In the genomic region with DNA sequence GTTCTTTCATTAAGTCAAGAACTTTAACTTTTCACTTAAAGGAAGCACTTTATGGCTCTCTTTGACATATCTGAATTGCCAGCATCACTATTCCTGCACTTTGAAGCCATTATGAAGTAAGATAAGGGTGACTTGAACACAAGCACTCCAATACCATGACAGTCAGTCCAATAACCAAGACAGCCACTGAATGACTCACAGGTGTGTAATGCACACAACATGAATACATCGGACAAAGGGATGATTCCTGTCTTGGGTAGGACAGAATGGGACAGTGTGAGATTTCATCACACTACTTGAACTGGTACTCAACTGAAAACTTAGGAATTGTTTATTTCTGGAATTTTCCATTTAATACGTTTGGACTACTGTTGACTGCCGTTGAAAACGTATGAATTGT, we compare ENCODE assay signal across 15 cellular contexts.
DNase-seq lines count a peak whose midpoint lies in the region; ATAC-seq and TF ChIP-seq lines count a peak whose summit lies in the region.
"Had no signal": no experiment of that assay in that cellular context is flagged by ENCODE, and none has a peak within 500 bp of the region (broad histone marks: within the 10 kb centered on the region; RNA-seq: fewer than 3 reads in every experiment).

No MANE protein-coding gene starts in this region.

- CTCF ChIA-PET in mammary epithelial cell (lab: Charles Lee; ENCODE audit: low non-redundant PET): no interaction called here

- H2BK120ac ChIP-seq in mesenchymal stem cell (ENCODE audit: low read depth, low read length): no peak overlapping the region

- no peak for ATAC-seq in gastroesophageal sphincter
- ATAC-seq in GM21576 (IDR thresholded peaks at IDR 0.05; ENCODE audit: unreplicated experiment): no peak
- ATAC-seq: GM23338 had no signal

- no peak for TF ChIP-seq EP300 in gastroesophageal sphincter (IDR thresholded peaks at IDR 0.05)

- H3K18ac ChIP-seq in mesenchymal stem cell (ENCODE audit: low read depth in 1 of 2, low read length in 2 of 2): no peak overlapping the region

- H2BK5ac ChIP-seq in mesenchymal stem cell (ENCODE audit: low read depth, low read length, poor library complexity, severe bottlenecking): no peak overlapping the region

- intact Hi-C loops in mammary epithelial cell (cut with micrococcal nuclease): no loop called here

- no peak overlapping the region for H2BK15ac ChIP-seq in mesenchymal stem cell (ENCODE audit: low read depth, poor library complexity, severe bottlenecking)

- H2BK12ac ChIP-seq in mesenchymal stem cell (ENCODE audit: low read length in 2 of 2): no peak overlapping the region

- no peaks in the 10 kb centered on the region for H3K79me1 ChIP-seq in mesenchymal stem cell (replicated peaks; ENCODE audit: low read length, poor library complexity, severe bottlenecking)

- no peak overlapping the region for H3K14ac ChIP-seq in mesenchymal stem cell (ENCODE audit: low read length in 2 of 2)

- no peaks in the 10 kb centered on the region for H4K20me1 ChIP-seq in mammary epithelial cell (ENCODE audit: insufficient read depth, low read length)
- H4K20me1 ChIP-seq: BLaER1 had no signal

- no peak overlapping the region for H3K4ac ChIP-seq in mesenchymal stem cell (ENCODE audit: low read depth in 1 of 2, low read length in 2 of 2)

- H3K4me2 ChIP-seq in mammary epithelial cell (ENCODE audit: insufficient read depth, low read depth, low read length) (no peak overlapping the region), mesenchymal stem cell (ENCODE audit: low read length, poor library complexity, severe bottlenecking) (no peak overlapping the region)
- H3K4me2 ChIP-seq: BLaER1, GM23338 had no signal

- no peak overlapping the region for H4K8ac ChIP-seq in mesenchymal stem cell (ENCODE audit: low read length)

- no peaks in the 10 kb centered on the region for H3K4me1 ChIP-seq in mammary epithelial cell (ENCODE audit: insufficient read depth, low read length)
- no peaks in the 10 kb centered on the region for H3K4me1 ChIP-seq in mesenchymal stem cell (ENCODE audit: control insufficient read depth, insufficient read depth, low read depth, low read length)
- no peaks in the 10 kb centered on the region for H3K4me1 ChIP-seq in gastroesophageal sphincter
- H3K4me1 ChIP-seq: BLaER1, Peyer's patch had no signal

- dilution Hi-C loops in mammary epithelial cell (cut with HindIII; ENCODE audit: low sequenced_read_pairs): no loop called here

- H3K9ac ChIP-seq in mammary epithelial cell (ENCODE audit: insufficient read depth, low read length) (no peak overlapping the region), mesenchymal stem cell (ENCODE audit: low read length) (no peak overlapping the region)
- H3K9ac ChIP-seq: BLaER1 had no signal

- in situ Hi-C loops in mammary epithelial cell (cut with MboI; ENCODE audit: low sequenced_read_pairs in 2 of 2): no loop called here

- no peak overlapping the region for H3K23ac ChIP-seq in mesenchymal stem cell (ENCODE audit: low read length in 2 of 2)

- no peak overlapping the region for H3K4me3 ChIP-seq in mammary epithelial cell (replicated peaks in 1 of 3; ENCODE audit: insufficient read depth in 1 of 3, low read depth in 2 of 3, low read length in 3 of 3)
- H3K4me3 ChIP-seq in mesenchymal stem cell (ENCODE audit: insufficient read depth in 1 of 2, low read depth in 1 of 2, low read length in 2 of 2): no peak overlapping the region
- no peak overlapping the region for H3K4me3 ChIP-seq in gastroesophageal sphincter
- H3K4me3 ChIP-seq: BLaER1, GM23338, Peyer's patch had no signal

- H3K27me3 ChIP-seq in mammary epithelial cell (ENCODE audit: insufficient read depth, low read length): no peaks in the 10 kb centered on the region
- H3K27me3 ChIP-seq in mesenchymal stem cell (ENCODE audit: control insufficient read depth in 1 of 2, insufficient read depth in 1 of 2, low read length in 2 of 2): no peaks in the 10 kb centered on the region
- no peaks in the 10 kb centered on the region for H3K27me3 ChIP-seq in gastroesophageal sphincter
- H3K27me3 ChIP-seq: BLaER1, Peyer's patch had no signal

- peak; percentile 16 for DNase-seq in A172 (ENCODE audit: low spot score)
- peak; percentile 9 for DNase-seq in M059J (ENCODE audit: low read depth)
- DNase-seq in mammary epithelial cell: peak; percentile 44
- DNase-seq in mesenchymal stem cell: peak; percentile 12
- no peak for DNase-seq in stimulated activated CD4-positive, alpha-beta T cell treated with anti-CD3 and anti-CD28 coated beads, Interleukin-4, amount 100 ng/mL, for 24 hours
- no peak for DNase-seq in NAMALWA (ENCODE audit: low spot score)
- DNase-seq: Kasumi-1, NCI-H187, NCI-H226, NCI-H524 treated with DMSO at 0.1 percent for 48 hours, Peyer's patch had no signal

- BruUV-seq in mammary epithelial cell (replicated peaks; lab: Mats Ljungman, UMichigan): no TSS peak

- no peak overlapping the region for H2AK5ac ChIP-seq in mesenchymal stem cell (ENCODE audit: low read length, severe bottlenecking)

- 72% methylated on average over 4 of the region's 4 CpGs for WGBS in mammary epithelial cell (ENCODE audit: low coverage, missing lambda C conversion rate)
- WGBS in mesenchymal stem cell: 69% methylated on average over 4 of the region's 4 CpGs
- 63% methylated on average over 4 of the region's 4 CpGs; no CpG with 5 or more reads in 1 of the 2 donors for WGBS in gastroesophageal sphincter (ENCODE audit: low coverage in 1 of 2), 2 donors

- H3K9me3 ChIP-seq in mammary epithelial cell (replicated peaks; ENCODE audit: insufficient read depth, low read length): no peaks in the 10 kb centered on the region
- H3K9me3 ChIP-seq in mesenchymal stem cell (ENCODE audit: control insufficient read depth, low read length): no peaks in the 10 kb centered on the region
- no peaks in the 10 kb centered on the region for H3K9me3 ChIP-seq in gastroesophageal sphincter
- H3K9me3 ChIP-seq: BLaER1, Peyer's patch had no signal

- H2AFZ ChIP-seq in mammary epithelial cell (ENCODE audit: low read depth, low read length) (no peak overlapping the region), mesenchymal stem cell (ENCODE audit: low read depth, low read length) (no peak overlapping the region)
- H2AFZ ChIP-seq: GM23338 had no signal

- TF ChIP-seq POLR2A in gastroesophageal sphincter (IDR thresholded peaks at IDR 0.05): no peak

- no peaks in the 10 kb centered on the region for H3K36me3 ChIP-seq in mammary epithelial cell (ENCODE audit: insufficient read depth, low read length)
- H3K36me3 ChIP-seq in mesenchymal stem cell (ENCODE audit: control insufficient read depth in 1 of 2, insufficient read depth in 2 of 2, low read depth in 1 of 2, low read length in 2 of 2): no peaks in the 10 kb centered on the region
- H3K36me3 ChIP-seq in gastroesophageal sphincter: no peaks in the 10 kb centered on the region
- H3K36me3 ChIP-seq: BLaER1, Peyer's patch had no signal

- H3K27ac ChIP-seq in mammary epithelial cell (ENCODE audit: insufficient read depth, low read depth, low read length) (no peak overlapping the region), mesenchymal stem cell (ENCODE audit: low read length, poor library complexity, severe bottlenecking) (no peak overlapping the region), gastroesophageal sphincter (no peak overlapping the region)
- H3K27ac ChIP-seq: BLaER1, Peyer's patch had no signal

- no peaks in the 10 kb centered on the region for H3K79me2 ChIP-seq in mammary epithelial cell (ENCODE audit: insufficient read depth, low read length)

- H4K91ac ChIP-seq in mesenchymal stem cell (ENCODE audit: low read length): no peak overlapping the region

- TF ChIP-seq CTCF in mammary epithelial cell (conservative IDR thresholded peaks at IDR 0.05 in 1 of 2, IDR thresholded peaks at IDR 0.05 in 1 of 2; ENCODE audit: extremely low read depth in 1 of 2, insufficient read depth in 1 of 2, low read depth in 1 of 2, low read length in 2 of 2) (no peak), gastroesophageal sphincter (IDR thresholded peaks at IDR 0.05) (no peak)

Comparison
In these comparisons a context has a peak if more than half of its experiments do, and no peak if none do; other contexts are left out.
1. DNase-seq: peak in A172 (single experiment), M059J (single experiment), mammary epithelial cell (single experiment) and mesenchymal stem cell (single experiment); none in stimulated activated CD4-positive, alpha-beta T cell treated with anti-CD3 and anti-CD28 coated beads, Interleukin-4, amount 100 ng/mL, for 24 hours (single experiment) and NAMALWA (single experiment).